ENCODE assay signal across 9 cellular contexts in genomic region chr11:57762235-57762866, GRCh38. TPM values are rescaled to one million over a fixed set of nuclear protein-coding genes. Genes with fewer than 3 reads are reported as not detected.
DNase-seq lines count a peak whose midpoint lies in the region; ATAC-seq and TF ChIP-seq lines count a peak whose summit lies in the region.
"Had no signal": no experiment of that assay in that cellular context is flagged by ENCODE, and none has a peak within 500 bp of the region (broad histone marks: within the 10 kb centered on the region; RNA-seq: fewer than 3 reads in every experiment).

No MANE protein-coding gene starts in this region.

- H3K4ac ChIP-seq in mesendoderm (ENCODE audit: low read depth, low read length), result no peak overlapping the region

- no peak overlapping the region for H2BK5ac ChIP-seq in mesendoderm (ENCODE audit: low read length)

- H3K23ac ChIP-seq in mesendoderm (ENCODE audit: low read length), result no peak overlapping the region

- peaks cover 5% of the 10 kb centered on the region for H3K4me1 ChIP-seq in mesendoderm (ENCODE audit: control insufficient read depth, low read depth, low read length)
- peaks cover 0 to 4% of the 10 kb centered on the region in 2 donors for H3K4me1 ChIP-seq in uterus

- H3K18ac ChIP-seq in mesendoderm (ENCODE audit: low read length), result peak overlapping the region; percentile 87

- H3K27ac ChIP-seq in mesendoderm (ENCODE audit: low read depth, low read length) (no peak overlapping the region), uterus (peak overlapping the region; percentile 91 to 97)

- TF ChIP-seq POLR2A in uterus (IDR thresholded peaks at IDR 0.05), result no peak

- no peak overlapping the region for H4K5ac ChIP-seq in mesendoderm (ENCODE audit: low read length)

- peak overlapping the region; percentile 45 for H3K4me3 Mint-ChIP-seq in central memory CD8-positive, alpha-beta T cell

- TF ChIP-seq CTCF in uterus (IDR thresholded peaks at IDR 0.05), result no peak

- no peaks in the 10 kb centered on the region for H3K27me3 Mint-ChIP-seq in central memory CD8-positive, alpha-beta T cell

- H3K36me3 Mint-ChIP-seq in central memory CD8-positive, alpha-beta T cell (ENCODE audit: insufficient read depth), result peaks cover 5% of the 10 kb centered on the region

- ATAC-seq in Right ventricle myocardium superior (ENCODE audit: poor library complexity) (peak; percentile 48), HG03196 (IDR thresholded peaks at IDR 0.05; ENCODE audit: unreplicated experiment) (no peak)
- ATAC-seq in central memory CD8-positive, alpha-beta T cell (replicated peaks; ENCODE audit: extremely low read depth, poor library complexity, severe bottlenecking), result no peak

- H2AK5ac ChIP-seq in mesendoderm (ENCODE audit: low read length), result no peak overlapping the region

- H3K4me3 ChIP-seq in mesendoderm (ENCODE audit: low read length), result peak overlapping the region; percentile 69
- H3K4me3 ChIP-seq in uterus, result peak overlapping the region; percentile 64 to 67

- peak overlapping the region; percentile 79 for H3K56ac ChIP-seq in mesendoderm (ENCODE audit: low read length)

- H3K79me2 ChIP-seq in mesendoderm (ENCODE audit: control insufficient read depth, insufficient read depth, low read length), result peaks cover 51% of the 10 kb centered on the region

- no peak overlapping the region for H2BK120ac ChIP-seq in mesendoderm (ENCODE audit: low read depth, low read length)

- H3K36me3 ChIP-seq in mesendoderm (ENCODE audit: control insufficient read depth, insufficient read depth, low read length) (no peaks in the 10 kb centered on the region), uterus (no peaks in the 10 kb centered on the region)

- H3K9me3 ChIP-seq in uterus, result no peaks in the 10 kb centered on the region

- DNase-seq in Right ventricle myocardium superior (no peak), cardiac septum (ENCODE audit: low spot score) (no peak), mesendoderm (no peak), uterus (peak in 1 of 2 donors; percentile 24), NK-92 (lab: John Stamatoyannopoulos, UW; ENCODE audit: unreplicated experiment) (no peak), MV-4-11 (lab: John Stamatoyannopoulos, UW) (no peak)
- no peak for DNase-seq in central memory CD8-positive, alpha-beta T cell (ENCODE audit: low spot score in 2 of 2)

- H3K4me2 ChIP-seq in mesendoderm (ENCODE audit: low read length), result peak overlapping the region; percentile 18

- peak overlapping the region; percentile 85 for H3K9ac ChIP-seq in mesendoderm (ENCODE audit: low read length)

- H3K27me3 ChIP-seq in mesendoderm (ENCODE audit: insufficient read depth, low read length, poor library complexity), result no peaks in the 10 kb centered on the region
- no peaks in the 10 kb centered on the region for H3K27me3 ChIP-seq in uterus

- no CpG with 5 or more reads among the region's 9 CpGs for WGBS in mesendoderm (ENCODE audit: extremely low coverage, insufficient coverage, low lambda C conversion rate)

- intact Hi-C loops in Right ventricle myocardium superior (cut with DNase I), result loop anchor here (2.0 kb wide), 1 partner anchor 38 kb away; no protein-coding TSS in a partner anchor
- intact Hi-C loops in cardiac septum (cut with DNase I), result loop anchor here (2.0 kb wide), 2 partner anchors 16 to 38 kb away; no protein-coding TSS in a partner anchor
- intact Hi-C loops in uterus (cut with DNase I; ENCODE audit: low total_unique reads), result no loop called here

- no peak overlapping the region for H2BK15ac ChIP-seq in mesendoderm (replicated peaks; ENCODE audit: low read depth)

- peak overlapping the region; percentile 76 for H4K8ac ChIP-seq in mesendoderm (ENCODE audit: low read depth, low read length)

- H3K4me1 Mint-ChIP-seq in central memory CD8-positive, alpha-beta T cell, result no peaks in the 10 kb centered on the region

- H3K9me3 Mint-ChIP-seq in central memory CD8-positive, alpha-beta T cell, result no peaks in the 10 kb centered on the region

- no peaks in the 10 kb centered on the region for H3K79me1 ChIP-seq in mesendoderm (ENCODE audit: low read length)

- no peak overlapping the region for H3K27ac Mint-ChIP-seq in central memory CD8-positive, alpha-beta T cell (ENCODE audit: low read depth)

RNA-seq across cellular contexts. Expression of gene CTNND1, which starts 0.7 kb away (rescaled TPM):
- total RNA-seq in Right ventricle myocardium superior (66.5 TPM), cardiac septum (73.8 TPM), uterus (100 to 1,000 TPM in 3 of 4 donors, 10 to 100 TPM in 1; 54.1 to 226 (median 166) TPM)
- 105 TPM for polyA plus RNA-seq in mesendoderm (2013, experiment 1 of 2)
- 102 TPM for polyA plus RNA-seq in mesendoderm (2013, experiment 2 of 2)

RNA-seq across cellular contexts. Expression of gene BTBD18, which starts 10.7 kb away (rescaled TPM):
- total RNA-seq in Right ventricle myocardium superior (not detected), cardiac septum (not detected), uterus (not detected)
- 0.01 TPM for polyA plus RNA-seq in mesendoderm (2013, experiment 1 of 2)
- polyA plus RNA-seq in mesendoderm (2013, experiment 2 of 2), result not detected
- total RNA-seq: subcutaneous adipose tissue had no signal

RNA-seq across cellular contexts. Expression of gene SELENOH, which starts 21.1 kb away (rescaled TPM):
- total RNA-seq in Right ventricle myocardium superior (88.4 TPM), cardiac septum (85.5 TPM), uterus (100 to 1,000 TPM in 2 of 4 donors, 10 to 100 TPM in 2; 78.3 to 475 (median 105) TPM)
- 373 TPM for polyA plus RNA-seq in mesendoderm (2013, experiment 1 of 2)
- 375 TPM for polyA plus RNA-seq in mesendoderm (2013, experiment 2 of 2)

RNA-seq across cellular contexts. Expression of gene TMX2, which starts 50.0 kb away (rescaled TPM):
- total RNA-seq in Right ventricle myocardium superior, result 56.6 TPM
- total RNA-seq in cardiac septum, result 56.7 TPM
- polyA plus RNA-seq in mesendoderm (2013, experiment 1 of 2), result 92.4 TPM
- polyA plus RNA-seq in mesendoderm (2013, experiment 2 of 2), result 92.7 TPM
- total RNA-seq in uterus, result 10 to 100 TPM; 23.3 to 62.1 (median 49.8) TPM

RNA-seq across cellular contexts. Expression of gene MED19, which starts 50.3 kb away (rescaled TPM):
- 7.7 TPM for total RNA-seq in Right ventricle myocardium superior
- 9.9 TPM for total RNA-seq in cardiac septum
- 28.2 TPM for polyA plus RNA-seq in mesendoderm (2013, experiment 1 of 2)
- polyA plus RNA-seq in mesendoderm (2013, experiment 2 of 2), result 29.3 TPM
- 10 to 100 TPM in 1 of 4 donors, 1 to 10 TPM in 3; 5.9 to 11.3 (median 9.1) TPM for total RNA-seq in uterus
